In genomic region chr19:2976609-2977000, GRCh38 we compare ENCODE assay signal across 8 cellular contexts. TPM values are rescaled to one million over a fixed set of nuclear protein-coding genes. Genes with fewer than 3 reads are reported as not detected.
DNase-seq lines count a peak whose midpoint lies in the region; ATAC-seq and TF ChIP-seq lines count a peak whose summit lies in the region.

No MANE protein-coding gene starts in this region.

- TF ChIP-seq CTCF in OCI-LY7 (conservative IDR thresholded peaks at IDR 0.05; ENCODE audit: low read length), result no peak

- H3K79me2 ChIP-seq in OCI-LY7 (ENCODE audit: insufficient read depth, low read depth, low read length), result no peaks in the 10 kb centered on the region

- H3K27ac ChIP-seq in OCI-LY7 (ENCODE audit: low read depth, low read length, poor library complexity, severe bottlenecking) (peak overlapping the region; percentile 38), esophagus (ENCODE audit: low read depth in 2 of 2, low read length in 1 of 2) (no peak overlapping the region), rectal smooth muscle tissue (ENCODE audit: low read depth, low read length) (no peak overlapping the region)

- intact Hi-C loops in OCI-LY7 (cut with micrococcal nuclease; ENCODE audit: unreplicated experiment), result no loop called here

- H3K27me3 ChIP-seq in esophagus (ENCODE audit: control insufficient read depth in 1 of 2, insufficient read depth in 2 of 2, low read length in 2 of 2), result no peaks in the 10 kb centered on the region
- no peaks in the 10 kb centered on the region for H3K27me3 ChIP-seq in rectal smooth muscle tissue (ENCODE audit: control insufficient read depth, insufficient read depth, low read length)

- POLR2A ChIA-PET in OCI-LY7 (lab: Charles Lee), result interaction anchor here (1.1 to 3.8 kb wide), 5 partner anchors 9 to 191 kb away, joined by 3 to 12 read pairs (median 5); partner anchors contain the start of gene THOP1

- H3K4me3 ChIP-seq in GM08714 (ENCODE audit: low read length) (peak overlapping the region; percentile 78), OCI-LY7 (ENCODE audit: low read depth, low read length, poor library complexity, severe bottlenecking) (peak overlapping the region; percentile 73), esophagus (ENCODE audit: low read depth in 1 of 2, low read length in 2 of 2) (peak overlapping the region; percentile 31 to 50), rectal smooth muscle tissue (ENCODE audit: low read length) (peak overlapping the region; percentile 87)

- H3K4me2 ChIP-seq in OCI-LY7 (ENCODE audit: low read length), result peak overlapping the region; percentile 94

- peak overlapping the region; percentile 38; the same call in 1 of the 2 replicates for H2AFZ ChIP-seq in OCI-LY7 (ENCODE audit: low read length)

- no peak overlapping the region for H3K9ac ChIP-seq in rectal smooth muscle tissue (ENCODE audit: low read length)

- CTCF ChIA-PET in OCI-LY7 (lab: Charles Lee; ENCODE audit: unreplicated experiment), result interaction anchor here (0.6 to 1.0 kb wide), 2 partner anchors 26 to 164 kb away, joined by 3 to 7 read pairs; no protein-coding TSS in a partner anchor

- 9 to 13% methylated on average over 15 of the region's 15 CpGs for WGBS in esophagus, 2 donors

- no peak for DNase-seq in OCI-LY7 (ENCODE audit: low spot score)
- no peak for DNase-seq in OCI-M2 (lab: John Stamatoyannopoulos, UW; ENCODE audit: unreplicated experiment)
- DNase-seq in NCI-H2171 treated with DMSO at 0.1 percent for 48 hours (lab: John Stamatoyannopoulos, UW), result no peak
- DNase-seq in nucleus accumbens (lab: John Stamatoyannopoulos, UW), result no peak

- H4K20me1 ChIP-seq in OCI-LY7 (ENCODE audit: insufficient read depth, low read length), result no peaks in the 10 kb centered on the region

- H3K4me1 ChIP-seq in OCI-LY7 (ENCODE audit: insufficient read depth, low read length, poor library complexity, severe bottlenecking) (peaks cover 44% of the 10 kb centered on the region), esophagus (ENCODE audit: control insufficient read depth in 2 of 2, insufficient read depth in 2 of 2, low read length in 1 of 2) (peaks cover 0 to 4% of the 10 kb centered on the region in 2 donors), rectal smooth muscle tissue (ENCODE audit: control insufficient read depth, insufficient read depth, low read length) (no peaks in the 10 kb centered on the region)

- H3K9me3 ChIP-seq in OCI-LY7 (ENCODE audit: low read length) (no peaks in the 10 kb centered on the region), esophagus (ENCODE audit: control insufficient read depth in 2 of 2, insufficient read depth in 1 of 2, low read depth in 1 of 2, low read length in 1 of 2) (no peaks in the 10 kb centered on the region)

- no peak for ATAC-seq in HG03039 (IDR thresholded peaks at IDR 0.05; ENCODE audit: unreplicated experiment)

- BruUV-seq in OCI-LY7 (replicated peaks; lab: Mats Ljungman, UMichigan), result no TSS peak

- no peaks in the 10 kb centered on the region for H3K36me3 ChIP-seq in OCI-LY7 (ENCODE audit: insufficient read depth, low read length)
- H3K36me3 ChIP-seq in esophagus (ENCODE audit: control insufficient read depth in 2 of 2, insufficient read depth in 2 of 2, low read length in 1 of 2), result no peaks in the 10 kb centered on the region
- no peaks in the 10 kb centered on the region for H3K36me3 ChIP-seq in rectal smooth muscle tissue (ENCODE audit: control insufficient read depth, insufficient read depth, low read length)

- H3K9me2 ChIP-seq in OCI-LY7 (ENCODE audit: insufficient read depth, low read length), result no peaks in the 10 kb centered on the region

RNA-seq across cellular contexts. Expression of gene TLE6, which starts 0.8 kb away (rescaled TPM):
- total RNA-seq in OCI-LY7 (2014; rRNA removed; shearing (Covaris generic)), result 15.9 and 16.4 TPM in 2 replicates
- 21.5 and 23.0 TPM in 2 replicates for total RNA-seq in OCI-LY7 (2022)
- polyA plus RNA-seq in esophagus, result 1 to 10 TPM; 1.1 to 2.6 TPM

RNA-seq across cellular contexts. Expression of gene ZNF77, which starts 31.8 kb away (rescaled TPM):
- total RNA-seq in OCI-LY7 (2014; rRNA removed; shearing (Covaris generic)), result 4.8 and 5.4 TPM in 2 replicates
- total RNA-seq in OCI-LY7 (2022), result 6.8 TPM in 2 replicates
- polyA plus RNA-seq in esophagus, result 1 to 10 TPM; 2.6 TPM

RNA-seq across cellular contexts. Expression of gene TLE2, which starts 52.5 kb away (rescaled TPM):
- 1.6 and 1.7 TPM in 2 replicates for total RNA-seq in OCI-LY7 (2014; rRNA removed; shearing (Covaris generic))
- total RNA-seq in OCI-LY7 (2022), result 1.1 and 1.2 TPM in 2 replicates
- 10 to 100 TPM; 10.1 to 16.0 TPM for polyA plus RNA-seq in esophagus
